In genomic region chr5:65722575-65723424, GRCh38 we compare ENCODE assay signal across 1 cellular context.
TF ChIP-seq lines count a peak whose summit lies in the region.

No MANE protein-coding gene starts in this region.

TF ChIP-seq in SK-N-SH, 30 proteins besides CTCF, POLR2A, EP300 and RAD21 (continued from another document):
- TF ChIP-seq USF2 (IDR thresholded peaks at IDR 0.05; ENCODE audit: borderline replicate concordance, low read depth, low read length) = no peak
- no peak for TF ChIP-seq ZBTB33 (IDR thresholded peaks at IDR 0.05; ENCODE audit: borderline replicate concordance, low read depth)
TF ChIP-seq in SK-N-SH: peak in this region for 4.
